ENCODE assay signal across 11 cellular contexts in genomic region chr13:112781881-112782361, GRCh38.
DNase-seq lines count a peak whose midpoint lies in the region; ATAC-seq lines count a peak whose summit lies in the region.
"Had no signal": no experiment of that assay in that cellular context is flagged by ENCODE, and none has a peak within 500 bp of the region (broad histone marks: within the 10 kb centered on the region; RNA-seq: fewer than 3 reads in every experiment).

No MANE protein-coding gene starts in this region.

- no peaks in the 10 kb centered on the region for H3K9me3 ChIP-seq in muscle layer of duodenum (ENCODE audit: control insufficient read depth in 1 of 2, low read length in 2 of 2)

- H3K27ac Mint-ChIP-seq in activated naive CD4-positive, alpha-beta T cell treated with anti-CD3 and anti-CD28 coated beads, Interleukin-2, amount 50 U/mL, for 72 hours: peak overlapping the region; percentile 4 to 11

- H3K4me1 ChIP-seq in muscle layer of duodenum (ENCODE audit: control insufficient read depth in 1 of 2, insufficient read depth in 2 of 2, low read length in 2 of 2): peaks cover 0 to 15% of the 10 kb centered on the region in 2 donors

- no peak overlapping the region for H3K4me3 ChIP-seq in muscle layer of duodenum (ENCODE audit: low read depth in 1 of 2, low read length in 2 of 2)

- no peak for ATAC-seq in activated naive CD4-positive, alpha-beta T cell treated with anti-CD3 and anti-CD28 coated beads, Interleukin-2, amount 50 U/mL, for 72 hours
- ATAC-seq in esophagus mucosa: peak; percentile 74

- H3K36me3 ChIP-seq in muscle layer of duodenum (ENCODE audit: control insufficient read depth in 1 of 2, insufficient read depth in 2 of 2, low read length in 2 of 2): peaks cover 0 to 5% of the 10 kb centered on the region in 2 donors

- no peaks in the 10 kb centered on the region for H3K9me3 Mint-ChIP-seq in activated naive CD4-positive, alpha-beta T cell treated with anti-CD3 and anti-CD28 coated beads, Interleukin-2, amount 50 U/mL, for 72 hours

- H3K36me3 Mint-ChIP-seq in activated naive CD4-positive, alpha-beta T cell treated with anti-CD3 and anti-CD28 coated beads, Interleukin-2, amount 50 U/mL, for 72 hours: peaks cover 0 to 9% of the 10 kb centered on the region in 2 donors

- peak in 1 of 2 donors; percentile 16 for DNase-seq in activated naive CD4-positive, alpha-beta T cell treated with anti-CD3 and anti-CD28 coated beads, Interleukin-2, amount 50 U/mL, for 72 hours (ENCODE audit: low spot score in 2 of 2)
- DNase-seq in activated naive CD4-positive, alpha-beta T cell (lab: John Stamatoyannopoulos, UW): no peak
- DNase-seq in NOMO-1 treated with DMSO at 0.1 percent for 48 hours (lab: John Stamatoyannopoulos, UW; ENCODE audit: unreplicated experiment) (no peak), mucosa of gallbladder (ENCODE audit: low spot score) (no peak)
- no peak for DNase-seq in activated CD4-positive, alpha-beta T cell treated with anti-CD3 and anti-CD28 coated beads for 4 hours
- DNase-seq in effector CD4-positive, alpha-beta T cell: no peak
- DNase-seq: KBM-7, NCI-H748 treated with DMSO at 0.1 percent for 48 hours, T-helper 1 cell had no signal

- H3K27me3 ChIP-seq in muscle layer of duodenum (ENCODE audit: low read depth, low read length): no peaks in the 10 kb centered on the region

- peak overlapping the region; percentile 5 for H3K27ac ChIP-seq in muscle layer of duodenum (ENCODE audit: low read length)
